In the genomic region with DNA sequence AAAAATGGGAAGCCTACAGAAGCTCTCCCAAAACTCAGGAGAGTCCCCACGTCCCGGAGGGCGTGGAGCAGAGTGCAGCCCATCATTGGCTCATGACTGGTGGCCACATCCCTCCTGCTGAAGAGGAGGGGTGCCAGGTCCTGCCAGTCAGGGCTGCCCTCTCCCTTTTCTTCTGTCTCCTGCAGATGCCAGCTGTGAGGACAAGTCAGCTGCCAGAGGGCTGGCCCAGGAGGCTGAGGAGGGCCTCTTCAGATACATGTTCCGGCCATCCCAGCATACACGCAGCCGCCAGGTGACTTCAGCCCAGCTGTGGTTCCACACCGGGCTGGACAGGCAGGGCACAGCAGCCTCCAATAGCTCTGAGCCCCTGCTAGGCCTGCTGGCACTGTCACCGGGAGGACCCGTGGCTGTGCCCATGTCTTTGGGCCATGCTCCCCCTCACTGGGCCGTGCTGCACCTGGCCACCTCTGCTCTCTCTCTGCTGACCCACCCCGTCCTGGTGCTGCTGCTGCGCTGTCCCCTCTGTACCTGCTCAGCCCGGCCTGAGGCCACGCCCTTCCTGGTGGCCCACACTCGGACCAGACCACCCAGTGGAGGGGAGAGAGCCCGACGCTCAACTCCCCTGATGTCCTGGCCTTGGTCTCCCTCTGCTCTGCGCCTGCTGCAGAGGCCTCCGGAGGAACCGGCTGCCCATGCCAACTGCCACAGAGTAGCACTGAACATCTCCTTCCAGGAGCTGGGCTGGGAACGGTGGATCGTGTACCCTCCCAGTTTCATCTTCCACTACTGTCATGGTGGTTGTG, we compare ENCODE assay signal across 23 cellular contexts. TPM values are rescaled to one million over a fixed set of nuclear protein-coding genes. Genes with fewer than 3 reads are reported as not detected.
DNase-seq lines count a peak whose midpoint lies in the region; FAIRE-seq and TF ChIP-seq lines count a peak whose summit lies in the region.
"Had no signal": no experiment of that assay in that cellular context is flagged by ENCODE, and none has a peak within 500 bp of the region (broad histone marks: within the 10 kb centered on the region; RNA-seq: fewer than 3 reads in every experiment).

No MANE protein-coding gene starts in this region.

- no peak overlapping the region for H3K4me3 ChIP-seq in H7 (ENCODE audit: insufficient read depth, low read depth, low read length)
- H3K4me3 ChIP-seq: ascending aorta, lower lobe of right lung had no signal

- H3K27ac Mint-ChIP-seq in mesothelial cell of epicardium, result peak overlapping the region; percentile 56
- H3K27ac Mint-ChIP-seq: activated naive CD4-positive, alpha-beta T cell treated with anti-CD3 and anti-CD28 coated beads, Interleukin-2, amount 50 U/mL, for 24 hours; T-cell had no signal

- H3K27me3 Mint-ChIP-seq in mesothelial cell of epicardium (ENCODE audit: low read depth), result no peaks in the 10 kb centered on the region

- no peak for FAIRE-seq in D721Med (lab: Jason Lieb, UNC)
- FAIRE-seq: TTC549 had no signal

- no peak overlapping the region for H3K4me3 Mint-ChIP-seq in mesothelial cell of epicardium
- H3K4me3 Mint-ChIP-seq: activated naive CD4-positive, alpha-beta T cell treated with anti-CD3 and anti-CD28 coated beads, Interleukin-2, amount 50 U/mL, for 24 hours; T-cell had no signal

- peaks cover 40% of the 10 kb centered on the region for H3K4me1 Mint-ChIP-seq in mesothelial cell of epicardium
- H3K4me1 Mint-ChIP-seq: activated naive CD4-positive, alpha-beta T cell treated with anti-CD3 and anti-CD28 coated beads, Interleukin-2, amount 50 U/mL, for 24 hours had no signal

- no peaks in the 10 kb centered on the region for H3K36me3 Mint-ChIP-seq in mesothelial cell of epicardium
- H3K36me3 Mint-ChIP-seq: activated naive CD4-positive, alpha-beta T cell treated with anti-CD3 and anti-CD28 coated beads, Interleukin-2, amount 50 U/mL, for 24 hours; T-cell had no signal

- H3K36me3 ChIP-seq in H7 (replicated peaks; ENCODE audit: control insufficient read depth, insufficient read depth, low read length), result no peaks in the 10 kb centered on the region
- H3K36me3 ChIP-seq: ascending aorta, lower lobe of right lung had no signal

- H3K9me3 Mint-ChIP-seq in mesothelial cell of epicardium, result no peaks in the 10 kb centered on the region
- H3K9me3 Mint-ChIP-seq: activated naive CD4-positive, alpha-beta T cell treated with anti-CD3 and anti-CD28 coated beads, Interleukin-2, amount 50 U/mL, for 24 hours; T-cell had no signal

- no peaks in the 10 kb centered on the region for H3K27me3 ChIP-seq in H7 (ENCODE audit: control insufficient read depth, insufficient read depth, low read length)
- H3K27me3 ChIP-seq: ascending aorta, BE2C, foreskin keratinocyte had no signal

- DNase-seq in NCI-H2029 (lab: John Stamatoyannopoulos, UW), result peak; percentile 34
- DNase-seq in NCI-H2029 treated with DMSO at 0.1 percent for 48 hours (lab: John Stamatoyannopoulos, UW), result no peak
- DNase-seq in H7, result peak; percentile 41
- no peak for DNase-seq in mesothelial cell of epicardium (ENCODE audit: low spot score in 2 of 2, unreplicated experiment in 2 of 2)
- no peak for DNase-seq in islet precursor cell
- DNase-seq in D721Med (ENCODE audit: insufficient read length, low spot score), result no peak
- DNase-seq: 8988T; activated CD4-positive, alpha-beta T cell treated with anti-CD3 and anti-CD28 coated beads for 1 hour; BE2C; COR-L47; foreskin keratinocyte; hippocampal formation; lower lobe of right lung; NCI-H1105 treated with DMSO at 0.1 percent for 48 hours; NCI-H2107; stimulated activated CD4-positive, alpha-beta T cell treated with anti-CD3 and anti-CD28 coated beads, Interleukin-12 subunit alpha, Interleukin-12 subunit beta, amount 100 ng/mL, for 4 hours; T-cell had no signal

- no peak for TF ChIP-seq CTCF in mesothelial cell of epicardium (IDR thresholded peaks at IDR 0.05; ENCODE audit: unreplicated experiment)
- no peak for TF ChIP-seq CTCF in D721Med (IDR thresholded peaks at IDR 0.05; ENCODE audit: insufficient read depth, missing control alignments)

RNA-seq across cellular contexts. Expression of a gene that starts 2.6 kb away (rescaled TPM):
- total RNA-seq in H7 (2014; rRNA removed; shearing (Covaris generic)), result 1.8 and 6.5 TPM in 2 replicates
- 3.0 to 3.7 TPM (median 3.6 TPM) in 3 replicates for total RNA-seq in mesothelial cell of epicardium
- total RNA-seq: ascending aorta, LHCN-M2, lower lobe of right lung, OCI-LY7, urinary bladder had no signal

RNA-seq across cellular contexts. Expression of a gene that starts 3.4 kb away (rescaled TPM):
- total RNA-seq in H7 (2014; rRNA removed; shearing (Covaris generic)), result 155 and 158 TPM in 2 replicates
- total RNA-seq in mesothelial cell of epicardium, result 307 to 319 TPM (median 316 TPM) in 3 replicates

RNA-seq across cellular contexts. Expression of a gene that starts 22.9 kb away (rescaled TPM):
- 26.6 and 37.2 TPM in 2 replicates for total RNA-seq in H7 (2014; rRNA removed; shearing (Covaris generic))
- 39.8 to 47.7 TPM (median 41.0 TPM) in 3 replicates for total RNA-seq in mesothelial cell of epicardium

RNA-seq across cellular contexts. Expression of a gene that starts 30.9 kb away (rescaled TPM):
- 2.9 and 4.2 TPM in 2 replicates for total RNA-seq in H7 (2014; rRNA removed; shearing (Covaris generic))
- 3.6 to 4.0 TPM (median 3.7 TPM) in 3 replicates for total RNA-seq in mesothelial cell of epicardium

RNA-seq across cellular contexts. Expression of a gene that starts 31.1 kb away (rescaled TPM):
- 104 and 113 TPM in 2 replicates for total RNA-seq in H7 (2014; rRNA removed; shearing (Covaris generic))
- 78.1 to 81.0 TPM (median 78.5 TPM) in 3 replicates for total RNA-seq in mesothelial cell of epicardium

Comparison
In these comparisons a context has a peak if more than half of its experiments do, and no peak if none do; other contexts are left out.
1. DNase-seq: peak in NCI-H2029 (single experiment) and H7 (single experiment); none in NCI-H2029 treated with DMSO at 0.1 percent for 48 hours (single experiment), mesothelial cell of epicardium (0 of 2), islet precursor cell (single experiment) and D721Med (single experiment).